9 cellular contexts compared by ENCODE assay signal in genomic region chr10:100728928-100729876, GRCh38. TPM values are rescaled to one million over a fixed set of nuclear protein-coding genes. Genes with fewer than 3 reads are reported as not detected.
A peak's percentile ranks its signal among the peaks of the same experiment; 100 is the strongest.
DNase-seq lines count a peak whose midpoint lies in the region; ATAC-seq, FAIRE-seq and TF ChIP-seq lines count a peak whose summit lies in the region.
"Had no signal": no experiment of that assay in that cellular context is flagged by ENCODE, and none has a peak within 500 bp of the region (broad histone marks: within the 10 kb centered on the region; RNA-seq: fewer than 3 reads in every experiment).

No MANE protein-coding gene starts in this region.

- POLR2A ChIA-PET in HepG2 (lab: Yijun Ruan, JAX) = interaction anchor here (1.0 kb wide), 1 partner anchor 149 kb away, joined by 3 read pairs; no protein-coding TSS in a partner anchor

- DNase-seq in NCI-H1105 treated with DMSO at 0.1 percent for 48 hours (lab: John Stamatoyannopoulos, UW) (peak; percentile 39), NCI-H1105 (lab: John Stamatoyannopoulos, UW) (no peak), KBM-7 (peak; percentile 51), adipocyte (ENCODE audit: low read depth) (peak; percentile 27), HepG2 (ENCODE audit: low spot score) (peak; percentile 50), NCI-H1436 treated with DMSO at 0.1 percent for 48 hours (lab: John Stamatoyannopoulos, UW) (no peak), cortex of kidney (lab: John Stamatoyannopoulos, UW) (no peak), putamen (ENCODE audit: low spot score) (no peak)

- TF ChIP-seq POLR2A in HepG2 (IDR thresholded peaks at IDR 0.05; ENCODE audit: insufficient read depth in 1 of 2, low read depth in 2 of 2, low read length in 2 of 2) = no peak

- H3K79me2 ChIP-seq in HepG2 (ENCODE audit: insufficient read depth, low read length) = no peaks in the 10 kb centered on the region

- peak overlapping the region; percentile 63; the same call in 1 of the 2 replicates for H3K4me2 ChIP-seq in HepG2 (ENCODE audit: low read depth, low read length)

- peaks cover 71% of the 10 kb centered on the region for H3K27me3 ChIP-seq in adipocyte (replicated peaks; ENCODE audit: control insufficient read depth, insufficient read depth, low read length)
- peaks cover 5 to 82% of the 10 kb centered on the region in 2 experiments; a peak in 4 of 5 replicates for H3K27me3 ChIP-seq in HepG2 (ENCODE audit: control insufficient read depth in 1 of 2, insufficient read depth in 2 of 2, low read length in 2 of 2)

- H3K4me1 ChIP-seq in adipocyte (ENCODE audit: control insufficient read depth, insufficient read depth, low read length) (peaks cover 5% of the 10 kb centered on the region), HepG2 (ENCODE audit: insufficient read depth, low read length) (peaks cover 32% of the 10 kb centered on the region)

- CTCF ChIA-PET in HepG2 (lab: Yijun Ruan, JAX; ENCODE audit: low intra/inter-chr PET ratio, low total read pairs) = no interaction called here

- H3K27ac ChIP-seq in HepG2 (ENCODE audit: extremely low read length, insufficient read depth, low read length) = no peak overlapping the region
- H3K27ac ChIP-seq: BLaER1 treated with 17β-estradiol and CSF1 and Interleukin-3, amounts not matched to agents 10 nM and 100 nM had no signal

- TF ChIP-seq EP300 in HepG2 (IDR thresholded peaks at IDR 0.05; ENCODE audit: low read depth in 2 of 2, low read length in 2 of 2) = no peak
- no peak for TF ChIP-seq EP300 in HepG2 (CRISPR knock-in tag; IDR thresholded peaks at IDR 0.05; ENCODE audit: borderline replicate concordance)

- no peaks in the 10 kb centered on the region for H4K20me1 ChIP-seq in HepG2 (ENCODE audit: insufficient read depth, low read length)

- H3K4me3 ChIP-seq in adipocyte (ENCODE audit: low read length) = no peak overlapping the region
- H3K4me3 ChIP-seq in HepG2 (replicated peaks in 1 of 3; ENCODE audit: insufficient read depth in 1 of 3, low read depth in 2 of 3, low read length in 3 of 3) = peak overlapping the region; percentile 16 to 57 (median 26); a peak in 3 of 6 replicates
- H3K4me3 ChIP-seq: BLaER1 treated with 17β-estradiol and CSF1 and Interleukin-3, amounts not matched to agents 10 nM and 100 nM had no signal

- no TSS peak for BruUV-seq in HepG2 (replicated peaks; lab: Mats Ljungman, UMichigan)

- ATAC-seq in HepG2 = peak; percentile 80

- TF ChIP-seq RAD21 in HepG2 (CRISPR knock-in tag; IDR thresholded peaks at IDR 0.05) = no peak

- H3K36me3 ChIP-seq in adipocyte (ENCODE audit: control insufficient read depth, insufficient read depth, low read length, severe bottlenecking) (no peaks in the 10 kb centered on the region), HepG2 (replicated peaks in 1 of 2; ENCODE audit: control insufficient read depth in 1 of 2, insufficient read depth in 2 of 2, low read length in 2 of 2) (no peaks in the 10 kb centered on the region)
- H3K36me3 ChIP-seq: BLaER1 treated with 17β-estradiol and CSF1 and Interleukin-3, amounts not matched to agents 10 nM and 100 nM had no signal

- H2AFZ ChIP-seq in HepG2 (ENCODE audit: low read length) = no peak overlapping the region

- peak; percentile 63 for FAIRE-seq in HepG2 (lab: Jason Lieb, UNC)

- TF ChIP-seq CTCF in HepG2 (CRISPR knock-in tag; IDR thresholded peaks at IDR 0.05) = peak; percentile 57

- in situ Hi-C loops in KBM-7 (cut with MboI; ENCODE audit: low pct_unique_long_range_greater_than_20kb, low sequenced_read_pairs) = no loop called here
- in situ Hi-C loops in HepG2 (cut with HindIII; ENCODE audit: extremely low pct_ligation_motif_present, low pct_unique_long_range_greater_than_20kb) = no loop called here

- H3K9me3 ChIP-seq in adipocyte (ENCODE audit: control insufficient read depth, low read length) = no peaks in the 10 kb centered on the region
- H3K9me3 ChIP-seq in HepG2 (ENCODE audit: low read length) = no peaks in the 10 kb centered on the region

- intact Hi-C loops in HepG2 (cut with micrococcal nuclease; ENCODE audit: unreplicated experiment) = no loop called here

- H3K9ac ChIP-seq in adipocyte (ENCODE audit: low read length) (no peak overlapping the region), HepG2 (ENCODE audit: insufficient read depth, low read depth, low read length) (no peak overlapping the region)
- H3K9ac ChIP-seq: BLaER1 treated with 17β-estradiol and CSF1 and Interleukin-3, amounts not matched to agents 10 nM and 100 nM had no signal

- 3% methylated on average over 36 of the region's 46 CpGs for WGBS in HepG2 (ENCODE audit: low lambda C conversion rate)

TF ChIP-seq in HepG2, 621 proteins besides CTCF, POLR2A, EP300 and RAD21 (continues in another document):
- peak; percentile 50 for TF ChIP-seq STAG1 (CRISPR knock-in tag; IDR thresholded peaks at IDR 0.05)
- no peak for TF ChIP-seq ZNF430 (CRISPR knock-in tag; IDR thresholded peaks at IDR 0.05)
- 0 out of 2 replicates have a peak, but pooled peaks have one; percentile 23 for TF ChIP-seq ZBED4 (CRISPR knock-in tag; IDR thresholded peaks at IDR 0.05; ENCODE audit: borderline replicate concordance)
- TF ChIP-seq MAZ (IDR thresholded peaks at IDR 0.05; ENCODE audit: borderline replicate concordance, low read depth, low read length) = no peak
- 0 out of 2 replicates have a peak, but pooled peaks have one; percentile 25 for TF ChIP-seq MAZ (CRISPR knock-in tag; IDR thresholded peaks at IDR 0.05; ENCODE audit: low read depth)
- peak; percentile 22; the same call in 1 of the 2 replicates for TF ChIP-seq ZNF800 (CRISPR knock-in tag; IDR thresholded peaks at IDR 0.05)
- peak; percentile 52 for TF ChIP-seq HNRNPLL (IDR thresholded peaks at IDR 0.05; ENCODE audit: low read depth, low read length, poor library complexity, severe bottlenecking)
- TF ChIP-seq HNRNPK (IDR thresholded peaks at IDR 0.05; ENCODE audit: low read depth, low read length, poor library complexity, severe bottlenecking) = peak; percentile 29

RNA-seq across cellular contexts. Expression of gene PAX2, which starts 16.2 kb away (rescaled TPM):
- total RNA-seq in HepG2 (2016; rRNA removed; fragmentation: Illumina TruSeq; extraction: Trizol) = not detected in 2 replicates
- not detected in 2 replicates for total RNA-seq in HepG2 (2016; cell fraction: cytosol; rRNA removed; fragmentation: Illumina TruSeq; extraction: Trizol; ENCODE audit: low read depth)
- total RNA-seq in HepG2 (2016; cell fraction: insoluble cytoplasmic fraction; rRNA removed; fragmentation: Illumina TruSeq; extraction: Trizol) = not detected in 2 replicates
- not detected in 2 replicates for total RNA-seq in HepG2 (2016; cell fraction: membrane; rRNA removed; fragmentation: Illumina TruSeq; extraction: Trizol)
- total RNA-seq in HepG2 (2016; cell fraction: nucleus; rRNA removed; fragmentation: Illumina TruSeq; extraction: Trizol) = not detected in 2 replicates
- not detected in 2 replicates for polyA plus RNA-seq in HepG2 (2011; rRNA removed)
- polyA plus RNA-seq in HepG2 (2011; cell fraction: cytosol; rRNA removed) = not detected in 2 replicates
- polyA plus RNA-seq in HepG2 (2011; cell fraction: nucleus; rRNA removed) = not detected in 2 replicates
- not detected in 2 replicates for polyA plus RNA-seq in HepG2 (2012)
- polyA plus RNA-seq in HepG2 (2016; cell fraction: cytosol; fragmentation: Illumina TruSeq; extraction: Trizol; ENCODE audit: low read depth) = not detected in 2 replicates
- not detected in 2 replicates for polyA plus RNA-seq in HepG2 (2016; cell fraction: insoluble cytoplasmic fraction; fragmentation: Illumina TruSeq; extraction: Trizol; ENCODE audit: low read depth)
- polyA plus RNA-seq in HepG2 (2016; cell fraction: membrane; fragmentation: Illumina TruSeq; extraction: Trizol; ENCODE audit: low read depth) = not detected in 2 replicates
- not detected in 2 replicates for polyA plus RNA-seq in HepG2 (2016; cell fraction: nucleus; fragmentation: Illumina TruSeq; extraction: Trizol; ENCODE audit: insufficient read depth, low read depth)
- not detected in 2 replicates for polyA minus RNA-seq in HepG2 (2011; rRNA and poly(A)+ RNA removed; ENCODE audit: low replicate concordance)
- polyA minus RNA-seq in HepG2 (2011; cell fraction: cytosol; rRNA and poly(A)+ RNA removed) = not detected in 2 replicates
- polyA minus RNA-seq in HepG2 (2011; cell fraction: nucleus; rRNA and poly(A)+ RNA removed) = not detected in 2 replicates

Comparison
In these comparisons a context has a peak if more than half of its experiments do, and no peak if none do; other contexts are left out.
1. DNase-seq: peak in NCI-H1105 treated with DMSO at 0.1 percent for 48 hours (single experiment), KBM-7 (single experiment), adipocyte (single experiment) and HepG2 (single experiment); none in NCI-H1105 (single experiment), NCI-H1436 treated with DMSO at 0.1 percent for 48 hours (single experiment), cortex of kidney (single experiment) and putamen (single experiment).